In genomic region chr11:13462928-13463778, GRCh38 we compare ENCODE assay signal across 8 cellular contexts. TPM values are rescaled to one million over a fixed set of nuclear protein-coding genes. Genes with fewer than 3 reads are reported as not detected.
DNase-seq lines count a peak whose midpoint lies in the region; ATAC-seq and TF ChIP-seq lines count a peak whose summit lies in the region.

Gene BTBD10, minus strand, starts transcription at chr11:13463222. Its CDS starts 18,098 bp downstream, at chr11:13445124.

- no peaks in the 10 kb centered on the region for H3K27me3 ChIP-seq in aorta (ENCODE audit: control insufficient read depth in 1 of 2, insufficient read depth in 2 of 2, low read length in 1 of 2)

- H3K36me3 ChIP-seq in aorta (ENCODE audit: control insufficient read depth in 1 of 2, insufficient read depth in 2 of 2, low read length in 1 of 2): no peaks in the 10 kb centered on the region

- peak within 1 kb of the TSS; percentile 92 for H3K4me3 ChIP-seq in astrocyte of the cerebellum (ENCODE audit: low read depth, low read length)
- H3K4me3 ChIP-seq in aorta (ENCODE audit: low read length in 2 of 2): peak within 1 kb of the TSS; percentile 69 to 86

- H3K9me3 ChIP-seq in aorta (ENCODE audit: control insufficient read depth, low read length): peaks cover 2% of the 10 kb centered on the region

- 0% methylated on average over 60 to 69 of the region's 69 CpGs for whole genome bisulfite sequencing in aorta, 2 donors

- TF ChIP-seq CTCF in astrocyte of the cerebellum (IDR thresholded peaks at IDR 0.05; ENCODE audit: low read depth, low read length, missing control alignments): no peak

- ATAC-seq in GM18517 (IDR thresholded peaks at IDR 0.05; ENCODE audit: unreplicated experiment) (peak; percentile 94), HG03039 (IDR thresholded peaks at IDR 0.05; ENCODE audit: unreplicated experiment) (peak; percentile 97), aorta (ENCODE audit: low FRiP score) (peak; percentile 100)

- H3K4me1 ChIP-seq in aorta (ENCODE audit: control insufficient read depth in 1 of 2, insufficient read depth in 2 of 2, low read length in 2 of 2): peaks cover 0 to 4% of the 10 kb centered on the region in 2 donors

- intact Hi-C loops in aorta (cut with DNase I): loop anchor here in 1 of 2 donors (2.0 to 10.0 kb wide), 4 partner anchors 81 to 202 kb away; partner anchors contain the start of genes BMAL1 and FAR1

- in situ Hi-C loops in astrocyte of the cerebellum (cut with HindIII; ENCODE audit: low sequenced_read_pairs): no loop called here

- peak within 1 kb of the TSS; percentile 47 to 60 for H3K27ac ChIP-seq in aorta (ENCODE audit: low read depth in 1 of 2, low read length in 2 of 2)

- peak; percentile 94 to 95 for DNase-seq in NCI-H2081 (lab: John Stamatoyannopoulos, UW)
- peak; percentile 91 for DNase-seq in T-helper 9 cell
- peak; percentile 83 for DNase-seq in astrocyte of the cerebellum (ENCODE audit: low read depth)
- peak; percentile 88 for DNase-seq in hepatic stellate cell (ENCODE audit: low spot score)
- DNase-seq in renal cortical epithelial cell (ENCODE audit: low read depth): peak; percentile 87
- DNase-seq in aorta: peak; percentile 97 to 98

RNA-seq across cellular contexts. Expression of gene BTBD10, which starts in this region (rescaled TPM):
- 126 and 188 TPM in 2 replicates for total RNA-seq in renal cortical epithelial cell
- 10 to 100 TPM; 31.8 to 35.3 TPM for total RNA-seq in aorta
- 10 to 100 TPM; 19.2 to 28.0 TPM for polyA plus RNA-seq in aorta

Comparison
In these comparisons a context has a peak if more than half of its experiments do, and no peak if none do; other contexts are left out.
1. Peak in every context shown above with its lines: DNase-seq, ATAC-seq, H3K4me3 ChIP-seq and H3K27ac ChIP-seq.